22 cellular contexts compared by ENCODE assay signal in the genomic region with DNA sequence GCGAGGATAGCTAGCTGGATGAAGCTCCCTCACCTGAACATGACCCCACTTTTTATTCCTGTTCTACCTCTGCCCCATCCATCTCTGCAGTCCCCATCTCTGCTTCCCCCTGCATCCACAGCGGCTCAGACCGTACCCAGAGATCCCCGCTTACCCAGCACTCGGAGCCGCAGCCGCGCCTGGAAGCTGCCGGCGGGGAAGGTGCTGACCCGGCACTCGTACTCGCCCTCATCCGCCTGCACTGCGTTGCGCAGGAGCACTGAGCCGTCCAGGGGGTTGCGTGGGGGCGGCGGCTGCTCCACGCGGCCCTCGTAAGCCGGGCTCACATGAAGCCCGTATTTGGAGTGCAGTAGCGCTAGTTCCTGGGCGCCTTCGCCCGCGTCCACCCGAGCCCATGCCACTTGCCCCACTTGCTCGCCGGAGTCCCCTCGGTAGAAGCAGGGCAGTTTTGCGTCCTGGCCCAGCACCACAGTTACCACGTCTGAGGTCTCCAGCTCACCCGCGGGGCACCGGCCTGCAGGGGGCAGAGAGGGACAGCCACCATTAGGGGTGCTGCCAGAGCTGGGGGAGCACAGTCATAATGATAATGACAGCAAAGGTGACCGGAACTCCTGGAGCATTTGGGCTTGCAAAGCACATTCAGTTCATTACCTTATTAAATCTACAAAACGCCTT. TPM values are rescaled to one million over a fixed set of nuclear protein-coding genes. Genes with fewer than 3 reads are reported as not detected.
DNase-seq lines count a peak whose midpoint lies in the region; ATAC-seq, FAIRE-seq and TF ChIP-seq lines count a peak whose summit lies in the region.
"Had no signal": no experiment of that assay in that cellular context is flagged by ENCODE, and none has a peak within 500 bp of the region (broad histone marks: within the 10 kb centered on the region; RNA-seq: fewer than 3 reads in every experiment).

No MANE protein-coding gene starts in this region.

- no peak overlapping the region for H3K9ac ChIP-seq in astrocyte (ENCODE audit: low read length)
- H3K9ac ChIP-seq in smooth muscle cell (ENCODE audit: low read depth), result no peak overlapping the region

- no peaks in the 10 kb centered on the region for H3K36me3 Mint-ChIP-seq in astrocyte (ENCODE audit: low read depth, unreplicated experiment)

- H3K36me3 ChIP-seq in astrocyte (ENCODE audit: insufficient read depth, low read length), result no peaks in the 10 kb centered on the region
- no peaks in the 10 kb centered on the region for H3K36me3 ChIP-seq in smooth muscle cell (ENCODE audit: low read depth)
- H3K36me3 ChIP-seq: ascending aorta had no signal

- no peak for FAIRE-seq in astrocyte (lab: Jason Lieb, UNC)
- FAIRE-seq: endometrium, urothelium cell line had no signal

- H3K4me3 Mint-ChIP-seq in astrocyte (ENCODE audit: unreplicated experiment), result peak overlapping the region; percentile 55
- H3K4me3 Mint-ChIP-seq: activated CD4-positive, alpha-beta memory T cell treated with anti-CD3 and anti-CD28 coated beads, Interleukin-2, amount 10 ng/mL, durations not matched to agents 7 days and 5 days; nephron; T-helper 1 cell treated with Interleukin-12 subunit alpha and Interleukin-12 subunit beta and Interleukin-4 antibody, amounts not matched to agents 30 μg/mL and 1 μg/mL, for 36 hours had no signal

- peak; percentile 15; the same call in 1 of the 2 replicates for TF ChIP-seq CTCF in GM12875 (IDR thresholded peaks at IDR 0.05; ENCODE audit: borderline replicate concordance, insufficient read depth, low read depth, low read length)
- TF ChIP-seq CTCF in astrocyte (IDR thresholded peaks at IDR 0.05; ENCODE audit: insufficient read depth, low read depth, low read length), result no peak
- TF ChIP-seq CTCF in smooth muscle cell (IDR thresholded peaks at IDR 0.05; ENCODE audit: borderline replicate concordance, insufficient read depth, poor library complexity, severe bottlenecking), result no peak

- DNase-seq in astrocyte (ENCODE audit: low read depth) (no peak), smooth muscle cell (lab: John Stamatoyannopoulos, UW; ENCODE audit: unreplicated experiment) (no peak), NCI-H128 (lab: John Stamatoyannopoulos, UW; ENCODE audit: unreplicated experiment) (no peak)
- DNase-seq: activated CD4-positive, alpha-beta memory T cell treated with anti-CD3 and anti-CD28 coated beads, Interleukin-2, amount 10 ng/mL, durations not matched to agents 7 days and 5 days; activated naive CD4-positive, alpha-beta T cell treated with anti-CD3 and anti-CD28 coated beads, Interleukin-2, amount 50 U/mL, for 16 hours; activated T-cell treated with anti-CD3 and anti-CD28 coated beads, Interleukin-2, amount 50 U/mL, for 48 hours; DMS79 treated with DMSO at 0.1 percent for 48 hours; kidney glomerular epithelial cell; NCI-H1417 treated with DMSO at 0.1 percent for 48 hours; NCI-H524 treated with DMSO at 0.1 percent for 48 hours; SHP77; stimulated activated CD4-positive, alpha-beta T cell treated with anti-CD3 and anti-CD28 coated beads, Interleukin-2, amount 100 ng/mL, for 24 hours; stomach had no signal

- 90% methylated on average over 34 of the region's 41 CpGs for WGBS in smooth muscle cell (ENCODE audit: low lambda C conversion rate)

- H3K9me3 ChIP-seq in astrocyte (ENCODE audit: insufficient read depth, low read depth, low read length), result no peaks in the 10 kb centered on the region
- no peaks in the 10 kb centered on the region for H3K9me3 ChIP-seq in smooth muscle cell (replicated peaks; ENCODE audit: low read depth)
- H3K9me3 ChIP-seq: ascending aorta, stomach had no signal

- H3K79me2 ChIP-seq in astrocyte (ENCODE audit: insufficient read depth, low read length) (no peaks in the 10 kb centered on the region), smooth muscle cell (ENCODE audit: low read depth) (no peaks in the 10 kb centered on the region)

- H3F3A ChIP-seq in smooth muscle cell (ENCODE audit: low read depth), result peaks cover 31% of the 10 kb centered on the region

- peaks cover 42% of the 10 kb centered on the region for H3K4me1 Mint-ChIP-seq in astrocyte (ENCODE audit: low read depth, unreplicated experiment)
- H3K4me1 Mint-ChIP-seq: nephron had no signal

- H2AFZ ChIP-seq in astrocyte (ENCODE audit: low read depth, low read length), result no peak overlapping the region
- H2AFZ ChIP-seq in smooth muscle cell (ENCODE audit: low read depth), result no peak overlapping the region

- H3K4me3 ChIP-seq in GM12875 (ENCODE audit: low read depth, low read length) (no peak overlapping the region), astrocyte (ENCODE audit: insufficient read depth, low read depth, low read length) (no peak overlapping the region), smooth muscle cell (no peak overlapping the region)
- H3K4me3 ChIP-seq: ascending aorta, stomach had no signal

- H3K27ac ChIP-seq in astrocyte (ENCODE audit: low read depth, low read length) (no peak overlapping the region), smooth muscle cell (ENCODE audit: low read depth) (peak overlapping the region; percentile 96)
- H3K27ac ChIP-seq: ascending aorta, stomach, VCaP had no signal

- H3K27ac Mint-ChIP-seq in astrocyte (ENCODE audit: unreplicated experiment), result peak overlapping the region; percentile 94
- H3K27ac Mint-ChIP-seq: activated CD4-positive, alpha-beta memory T cell treated with anti-CD3 and anti-CD28 coated beads, Interleukin-2, amount 10 ng/mL, durations not matched to agents 7 days and 5 days; nephron; T-helper 1 cell treated with Interleukin-12 subunit alpha and Interleukin-12 subunit beta and Interleukin-4 antibody, amounts not matched to agents 30 μg/mL and 1 μg/mL, for 36 hours had no signal

- H3K4me2 ChIP-seq in astrocyte (ENCODE audit: low read length) (no peak overlapping the region), smooth muscle cell (peak overlapping the region; percentile 53)

- H3K4me1 ChIP-seq in astrocyte (ENCODE audit: insufficient read depth, low read length), result peaks cover 24% of the 10 kb centered on the region
- H3K4me1 ChIP-seq in smooth muscle cell (ENCODE audit: low read depth), result peaks cover 20% of the 10 kb centered on the region
- H3K4me1 ChIP-seq: ascending aorta had no signal

- H3K27me3 ChIP-seq in astrocyte (ENCODE audit: insufficient read depth, low read length) (no peaks in the 10 kb centered on the region), smooth muscle cell (ENCODE audit: low read depth) (no peaks in the 10 kb centered on the region)
- H3K27me3 ChIP-seq: ascending aorta had no signal

- H4K20me1 ChIP-seq in astrocyte (ENCODE audit: insufficient read depth, low read length), result no peaks in the 10 kb centered on the region
- H4K20me1 ChIP-seq in smooth muscle cell (ENCODE audit: low read depth), result no peaks in the 10 kb centered on the region

- ATAC-seq in GM18511 (IDR thresholded peaks at IDR 0.05; ENCODE audit: unreplicated experiment), result no peak
- ATAC-seq in HG02588 (IDR thresholded peaks at IDR 0.05; ENCODE audit: unreplicated experiment), result no peak

- no peaks in the 10 kb centered on the region for H3K27me3 Mint-ChIP-seq in astrocyte (ENCODE audit: low read depth, unreplicated experiment)

- peaks cover 7% of the 10 kb centered on the region for H3K9me3 Mint-ChIP-seq in astrocyte (ENCODE audit: unreplicated experiment)
- H3K9me3 Mint-ChIP-seq: activated CD4-positive, alpha-beta memory T cell treated with anti-CD3 and anti-CD28 coated beads, Interleukin-2, amount 10 ng/mL, durations not matched to agents 7 days and 5 days; nephron; T-helper 1 cell treated with Interleukin-12 subunit alpha and Interleukin-12 subunit beta and Interleukin-4 antibody, amounts not matched to agents 30 μg/mL and 1 μg/mL, for 36 hours had no signal

RNA-seq across cellular contexts. Expression of a gene that starts 9.8 kb away (rescaled TPM):
- 1.6 and 1.9 TPM in 2 replicates for total RNA-seq in astrocyte
- total RNA-seq in smooth muscle cell, result 18.2 and 27.6 TPM in 2 replicates
- polyA plus RNA-seq in smooth muscle cell, result 12.7 and 32.8 TPM in 2 replicates
- total RNA-seq: activated CD4-positive, alpha-beta memory T cell treated with anti-CD3 and anti-CD28 coated beads, Interleukin-2, amount 10 ng/mL, durations not matched to agents 7 days and 5 days; ascending aorta had no signal

RNA-seq across cellular contexts. Expression of a gene that starts 9.9 kb away (rescaled TPM):
- total RNA-seq in astrocyte, result 0.19 and 0.25 TPM in 2 replicates
- 0.90 and 1.2 TPM in 2 replicates for total RNA-seq in smooth muscle cell
- polyA plus RNA-seq in smooth muscle cell, result 0.13 and 1.1 TPM in 2 replicates

RNA-seq across cellular contexts. Expression of a gene that starts 18.6 kb away (rescaled TPM):
- total RNA-seq in astrocyte, result 1.5 and 1.8 TPM in 2 replicates
- 2.2 and 10.0 TPM in 2 replicates for total RNA-seq in smooth muscle cell
- 3.3 and 4.6 TPM in 2 replicates for polyA plus RNA-seq in smooth muscle cell

RNA-seq across cellular contexts. Expression of a gene that starts 33.8 kb away (rescaled TPM):
- 61.3 and 70.1 TPM in 2 replicates for total RNA-seq in astrocyte
- total RNA-seq in smooth muscle cell, result 47.0 and 51.7 TPM in 2 replicates
- 18.2 and 20.0 TPM in 2 replicates for polyA plus RNA-seq in smooth muscle cell

RNA-seq across cellular contexts. Expression of a gene that starts 38.3 kb away (rescaled TPM):
- total RNA-seq in astrocyte (103 and 111 TPM in 2 replicates), smooth muscle cell (49.0 and 82.0 TPM in 2 replicates)
- polyA plus RNA-seq in smooth muscle cell, result 139 and 150 TPM in 2 replicates
